In the genomic region with DNA sequence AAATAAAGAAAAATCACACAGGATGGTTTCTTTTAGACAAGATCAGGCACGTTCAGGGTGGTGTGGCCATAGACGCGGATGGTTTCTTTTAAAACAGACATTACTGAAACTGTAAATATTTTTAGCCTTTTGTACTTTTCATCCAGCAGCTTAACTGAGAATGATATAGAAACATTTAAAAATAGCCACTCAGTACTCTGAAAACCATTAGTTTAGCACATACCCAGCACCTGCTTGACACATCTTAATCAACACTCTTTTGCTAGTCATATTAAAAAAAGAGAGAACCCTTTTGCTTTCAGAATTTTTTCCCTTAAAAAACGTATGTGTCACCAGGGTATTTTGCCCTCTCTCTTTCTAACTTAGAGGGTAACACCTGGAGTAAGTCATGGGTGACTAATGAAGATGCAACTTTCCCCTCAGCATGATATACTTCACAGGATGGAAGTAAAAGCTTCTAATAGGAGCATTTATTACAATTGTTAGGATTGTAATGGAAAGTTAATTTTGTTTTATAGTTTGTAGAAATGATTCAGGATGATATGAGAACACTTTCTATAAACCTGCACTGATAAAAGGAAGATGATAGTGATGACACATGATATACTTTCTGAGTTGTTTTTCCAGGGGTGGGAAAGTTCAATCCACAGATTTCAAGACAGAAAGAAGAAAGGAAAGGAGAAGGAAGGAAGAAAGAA, we compare ENCODE assay signal across 10 cellular contexts. TPM values are rescaled to one million over a fixed set of nuclear protein-coding genes. Genes with fewer than 3 reads are reported as not detected.
A peak's percentile ranks its signal among the peaks of the same experiment; 100 is the strongest.
DNase-seq lines count a peak whose midpoint lies in the region; ATAC-seq lines count a peak whose summit lies in the region.
"Had no signal": no experiment of that assay in that cellular context is flagged by ENCODE, and none has a peak within 500 bp of the region (broad histone marks: within the 10 kb centered on the region; RNA-seq: fewer than 3 reads in every experiment).

No MANE protein-coding gene starts in this region.

- CTCF ChIA-PET in activated CD4-positive, alpha-beta T cell treated with anti-CD3 and anti-CD28 coated beads for 36 hours (lab: Charles Lee) = interaction anchor here (0.6 to 2.6 kb wide), 8 partner anchors 21 to 311 kb away, joined by 3 to 11 read pairs (median 6); no protein-coding TSS in a partner anchor

- peaks cover 89% of the 10 kb centered on the region for H3K4me1 Mint-ChIP-seq in activated CD4-positive, alpha-beta T cell treated with anti-CD3 and anti-CD28 coated beads for 36 hours
- peaks cover 19 to 20% of the 10 kb centered on the region in 2 donors for H3K4me1 Mint-ChIP-seq in natural killer cell treated with Interleukin-12 subunit alpha and Interleukin-12 subunit beta and Interleukin-15 and Interleukin-18, amount 100 ng/mL, for 72 hours (ENCODE audit: low read depth in 2 of 2)

- peaks cover 79% of the 10 kb centered on the region for H3K36me3 Mint-ChIP-seq in activated CD4-positive, alpha-beta T cell treated with anti-CD3 and anti-CD28 coated beads for 36 hours (ENCODE audit: low read depth)
- H3K36me3 Mint-ChIP-seq in natural killer cell treated with Interleukin-12 subunit alpha and Interleukin-12 subunit beta and Interleukin-15 and Interleukin-18, amount 100 ng/mL, for 72 hours = peaks cover 5% of the 10 kb centered on the region

- no peak for DNase-seq in activated CD4-positive, alpha-beta T cell treated with anti-CD3 and anti-CD28 coated beads for 36 hours
- DNase-seq in activated CD4-positive, alpha-beta T cell treated with anti-CD3 and anti-CD28 coated beads, Interleukin-2, amount 50 U/mL, for 1 hour = no peak
- no peak for DNase-seq in natural killer cell treated with Interleukin-12 subunit alpha and Interleukin-12 subunit beta and Interleukin-15 and Interleukin-18, amount 100 ng/mL, for 72 hours (ENCODE audit: low spot score)
- no peak for DNase-seq in stimulated activated CD4-positive, alpha-beta T cell treated with anti-CD3 and anti-CD28 coated beads, Interleukin-2, amount 100 ng/mL, for 24 hours
- no peak for DNase-seq in NCI-H748 (lab: John Stamatoyannopoulos, UW; ENCODE audit: unreplicated experiment)
- DNase-seq in NCI-H187 (lab: John Stamatoyannopoulos, UW) = no peak
- DNase-seq: activated gamma-delta T cell, ovary had no signal

- H3K9me3 Mint-ChIP-seq in activated CD4-positive, alpha-beta T cell treated with anti-CD3 and anti-CD28 coated beads for 36 hours (ENCODE audit: low read depth) = peaks cover 14% of the 10 kb centered on the region
- peaks cover 3% of the 10 kb centered on the region for H3K9me3 Mint-ChIP-seq in natural killer cell treated with Interleukin-12 subunit alpha and Interleukin-12 subunit beta and Interleukin-15 and Interleukin-18, amount 100 ng/mL, for 72 hours

- ATAC-seq in activated CD4-positive, alpha-beta T cell treated with anti-CD3 and anti-CD28 coated beads for 36 hours = peak; percentile 72
- ATAC-seq in GM21825 (IDR thresholded peaks at IDR 0.05; ENCODE audit: unreplicated experiment) = peak; percentile 93
- peak; percentile 85 for ATAC-seq in HG03565 (IDR thresholded peaks at IDR 0.05; ENCODE audit: unreplicated experiment)
- ATAC-seq in natural killer cell treated with Interleukin-12 subunit alpha and Interleukin-12 subunit beta and Interleukin-15 and Interleukin-18, amount 100 ng/mL, for 72 hours = peak; percentile 68 to 73

- peak overlapping the region; percentile 26 for H3K4me3 Mint-ChIP-seq in activated CD4-positive, alpha-beta T cell treated with anti-CD3 and anti-CD28 coated beads for 36 hours
- no peak overlapping the region for H3K4me3 Mint-ChIP-seq in natural killer cell treated with Interleukin-12 subunit alpha and Interleukin-12 subunit beta and Interleukin-15 and Interleukin-18, amount 100 ng/mL, for 72 hours

- POLR2A ChIA-PET in activated CD4-positive, alpha-beta T cell treated with anti-CD3 and anti-CD28 coated beads for 36 hours (lab: Charles Lee) = interaction anchor here (0.7 to 1.5 kb wide), 6 partner anchors 23 to 223 kb away, joined by 3 to 5 read pairs (median 4); no protein-coding TSS in a partner anchor

- peak overlapping the region; percentile 97 for H3K27ac Mint-ChIP-seq in activated CD4-positive, alpha-beta T cell treated with anti-CD3 and anti-CD28 coated beads for 36 hours
- H3K27ac Mint-ChIP-seq in natural killer cell treated with Interleukin-12 subunit alpha and Interleukin-12 subunit beta and Interleukin-15 and Interleukin-18, amount 100 ng/mL, for 72 hours = peak overlapping the region in 1 of 2 donors; percentile 71

- H3K27me3 Mint-ChIP-seq in activated CD4-positive, alpha-beta T cell treated with anti-CD3 and anti-CD28 coated beads for 36 hours = no peaks in the 10 kb centered on the region
- H3K27me3 Mint-ChIP-seq in natural killer cell treated with Interleukin-12 subunit alpha and Interleukin-12 subunit beta and Interleukin-15 and Interleukin-18, amount 100 ng/mL, for 72 hours = peaks cover 2 to 7% of the 10 kb centered on the region in 2 donors

- intact Hi-C loops in activated CD4-positive, alpha-beta T cell treated with anti-CD3 and anti-CD28 coated beads for 36 hours (cut with DNase I, micrococcal nuclease) = loop anchor here (1.0 kb wide), 3 partner anchors 33 to 222 kb away; no protein-coding TSS in a partner anchor

RNA-seq across cellular contexts. Expression of a gene that starts 45.2 kb away (rescaled TPM):
- 10 to 100 TPM; 74.7 to 87.3 TPM for total RNA-seq in activated CD4-positive, alpha-beta T cell treated with anti-CD3 and anti-CD28 coated beads for 36 hours
- 1 to 10 TPM; 3.1 to 5.8 TPM for total RNA-seq in natural killer cell treated with Interleukin-12 subunit alpha and Interleukin-12 subunit beta and Interleukin-15 and Interleukin-18, amount 100 ng/mL, for 72 hours

Comparison
In these comparisons a context has a peak if more than half of its experiments do, and no peak if none do; other contexts are left out.
1. RNA of a gene that starts 45.2 kb away (total RNA-seq): 74.7 to 87.3 TPM in activated CD4-positive, alpha-beta T cell treated with anti-CD3 and anti-CD28 coated beads for 36 hours; 3.1 to 5.8 TPM in natural killer cell treated with Interleukin-12 subunit alpha and Interleukin-12 subunit beta and Interleukin-15 and Interleukin-18, amount 100 ng/mL, for 72 hours; every median in the first group is over 10 times any median in the second.
2. Peak in every context shown above with its lines, with median percentiles within 50 percentile points of each other: ATAC-seq.